Comparison of ENCODE assay signal across 1 cellular context in the genomic region with DNA sequence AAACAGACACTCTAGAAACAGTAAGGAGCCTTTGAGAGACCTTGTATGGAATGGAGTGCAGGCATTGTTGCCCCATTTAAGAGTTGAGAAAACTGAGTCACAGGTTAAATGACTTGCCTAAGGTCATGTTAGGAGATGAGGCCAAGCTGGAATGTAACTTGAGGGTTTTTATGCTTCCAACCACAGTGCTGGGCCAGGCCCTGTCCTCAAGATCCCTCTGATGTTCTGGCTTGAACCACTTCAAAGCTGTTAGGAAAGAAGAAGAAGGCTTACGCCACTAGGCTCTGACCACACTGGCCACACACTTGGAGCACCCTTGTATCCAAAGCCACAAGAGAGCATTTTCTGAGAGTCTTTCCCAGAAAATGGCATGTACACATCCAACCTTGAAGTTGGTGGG.
A peak's percentile ranks its signal among the peaks of the same experiment; 100 is the strongest.
TF ChIP-seq lines count a peak whose summit lies in the region.

No MANE protein-coding gene starts in this region.

TF ChIP-seq in H1, 55 proteins besides CTCF, POLR2A, EP300 and RAD21:
- no peak for TF ChIP-seq BRCA1 (IDR thresholded peaks at IDR 0.05; ENCODE audit: low read depth, low read length)
- TF ChIP-seq KDM1A (IDR thresholded peaks at IDR 0.05; ENCODE audit: borderline replicate concordance, low read length) = peak; percentile 50; the same call in 1 of the 2 replicates
- TF ChIP-seq, protein P1, sequence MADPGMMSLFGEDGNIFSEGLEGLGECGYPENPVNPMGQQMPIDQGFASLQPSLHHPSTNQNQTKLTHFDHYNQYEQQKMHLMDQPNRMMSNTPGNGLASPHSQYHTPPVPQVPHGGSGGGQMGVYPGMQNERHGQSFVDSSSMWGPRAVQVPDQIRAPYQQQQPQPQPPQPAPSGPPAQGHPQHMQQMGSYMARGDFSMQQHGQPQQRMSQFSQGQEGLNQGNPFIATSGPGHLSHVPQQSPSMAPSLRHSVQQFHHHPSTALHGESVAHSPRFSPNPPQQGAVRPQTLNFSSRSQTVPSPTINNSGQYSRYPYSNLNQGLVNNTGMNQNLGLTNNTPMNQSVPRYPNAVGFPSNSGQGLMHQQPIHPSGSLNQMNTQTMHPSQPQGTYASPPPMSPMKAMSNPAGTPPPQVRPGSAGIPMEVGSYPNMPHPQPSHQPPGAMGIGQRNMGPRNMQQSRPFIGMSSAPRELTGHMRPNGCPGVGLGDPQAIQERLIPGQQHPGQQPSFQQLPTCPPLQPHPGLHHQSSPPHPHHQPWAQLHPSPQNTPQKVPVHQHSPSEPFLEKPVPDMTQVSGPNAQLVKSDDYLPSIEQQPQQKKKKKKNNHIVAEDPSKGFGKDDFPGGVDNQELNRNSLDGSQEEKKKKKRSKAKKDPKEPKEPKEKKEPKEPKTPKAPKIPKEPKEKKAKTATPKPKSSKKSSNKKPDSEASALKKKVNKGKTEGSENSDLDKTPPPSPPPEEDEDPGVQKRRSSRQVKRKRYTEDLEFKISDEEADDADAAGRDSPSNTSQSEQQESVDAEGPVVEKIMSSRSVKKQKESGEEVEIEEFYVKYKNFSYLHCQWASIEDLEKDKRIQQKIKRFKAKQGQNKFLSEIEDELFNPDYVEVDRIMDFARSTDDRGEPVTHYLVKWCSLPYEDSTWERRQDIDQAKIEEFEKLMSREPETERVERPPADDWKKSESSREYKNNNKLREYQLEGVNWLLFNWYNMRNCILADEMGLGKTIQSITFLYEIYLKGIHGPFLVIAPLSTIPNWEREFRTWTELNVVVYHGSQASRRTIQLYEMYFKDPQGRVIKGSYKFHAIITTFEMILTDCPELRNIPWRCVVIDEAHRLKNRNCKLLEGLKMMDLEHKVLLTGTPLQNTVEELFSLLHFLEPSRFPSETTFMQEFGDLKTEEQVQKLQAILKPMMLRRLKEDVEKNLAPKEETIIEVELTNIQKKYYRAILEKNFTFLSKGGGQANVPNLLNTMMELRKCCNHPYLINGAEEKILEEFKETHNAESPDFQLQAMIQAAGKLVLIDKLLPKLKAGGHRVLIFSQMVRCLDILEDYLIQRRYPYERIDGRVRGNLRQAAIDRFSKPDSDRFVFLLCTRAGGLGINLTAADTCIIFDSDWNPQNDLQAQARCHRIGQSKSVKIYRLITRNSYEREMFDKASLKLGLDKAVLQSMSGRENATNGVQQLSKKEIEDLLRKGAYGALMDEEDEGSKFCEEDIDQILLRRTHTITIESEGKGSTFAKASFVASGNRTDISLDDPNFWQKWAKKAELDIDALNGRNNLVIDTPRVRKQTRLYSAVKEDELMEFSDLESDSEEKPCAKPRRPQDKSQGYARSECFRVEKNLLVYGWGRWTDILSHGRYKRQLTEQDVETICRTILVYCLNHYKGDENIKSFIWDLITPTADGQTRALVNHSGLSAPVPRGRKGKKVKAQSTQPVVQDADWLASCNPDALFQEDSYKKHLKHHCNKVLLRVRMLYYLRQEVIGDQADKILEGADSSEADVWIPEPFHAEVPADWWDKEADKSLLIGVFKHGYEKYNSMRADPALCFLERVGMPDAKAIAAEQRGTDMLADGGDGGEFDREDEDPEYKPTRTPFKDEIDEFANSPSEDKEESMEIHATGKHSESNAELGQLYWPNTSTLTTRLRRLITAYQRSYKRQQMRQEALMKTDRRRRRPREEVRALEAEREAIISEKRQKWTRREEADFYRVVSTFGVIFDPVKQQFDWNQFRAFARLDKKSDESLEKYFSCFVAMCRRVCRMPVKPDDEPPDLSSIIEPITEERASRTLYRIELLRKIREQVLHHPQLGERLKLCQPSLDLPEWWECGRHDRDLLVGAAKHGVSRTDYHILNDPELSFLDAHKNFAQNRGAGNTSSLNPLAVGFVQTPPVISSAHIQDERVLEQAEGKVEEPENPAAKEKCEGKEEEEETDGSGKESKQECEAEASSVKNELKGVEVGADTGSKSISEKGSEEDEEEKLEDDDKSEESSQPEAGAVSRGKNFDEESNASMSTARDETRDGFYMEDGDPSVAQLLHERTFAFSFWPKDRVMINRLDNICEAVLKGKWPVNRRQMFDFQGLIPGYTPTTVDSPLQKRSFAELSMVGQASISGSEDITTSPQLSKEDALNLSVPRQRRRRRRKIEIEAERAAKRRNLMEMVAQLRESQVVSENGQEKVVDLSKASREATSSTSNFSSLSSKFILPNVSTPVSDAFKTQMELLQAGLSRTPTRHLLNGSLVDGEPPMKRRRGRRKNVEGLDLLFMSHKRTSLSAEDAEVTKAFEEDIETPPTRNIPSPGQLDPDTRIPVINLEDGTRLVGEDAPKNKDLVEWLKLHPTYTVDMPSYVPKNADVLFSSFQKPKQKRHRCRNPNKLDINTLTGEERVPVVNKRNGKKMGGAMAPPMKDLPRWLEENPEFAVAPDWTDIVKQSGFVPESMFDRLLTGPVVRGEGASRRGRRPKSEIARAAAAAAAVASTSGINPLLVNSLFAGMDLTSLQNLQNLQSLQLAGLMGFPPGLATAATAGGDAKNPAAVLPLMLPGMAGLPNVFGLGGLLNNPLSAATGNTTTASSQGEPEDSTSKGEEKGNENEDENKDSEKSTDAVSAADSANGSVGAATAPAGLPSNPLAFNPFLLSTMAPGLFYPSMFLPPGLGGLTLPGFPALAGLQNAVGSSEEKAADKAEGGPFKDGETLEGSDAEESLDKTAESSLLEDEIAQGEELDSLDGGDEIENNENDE (IDR thresholded peaks at IDR 0.05; ENCODE audit: insufficient replicate concordance, low read length) = no peak
